Comparison of ENCODE assay signal across 8 cellular contexts in the genomic region with DNA sequence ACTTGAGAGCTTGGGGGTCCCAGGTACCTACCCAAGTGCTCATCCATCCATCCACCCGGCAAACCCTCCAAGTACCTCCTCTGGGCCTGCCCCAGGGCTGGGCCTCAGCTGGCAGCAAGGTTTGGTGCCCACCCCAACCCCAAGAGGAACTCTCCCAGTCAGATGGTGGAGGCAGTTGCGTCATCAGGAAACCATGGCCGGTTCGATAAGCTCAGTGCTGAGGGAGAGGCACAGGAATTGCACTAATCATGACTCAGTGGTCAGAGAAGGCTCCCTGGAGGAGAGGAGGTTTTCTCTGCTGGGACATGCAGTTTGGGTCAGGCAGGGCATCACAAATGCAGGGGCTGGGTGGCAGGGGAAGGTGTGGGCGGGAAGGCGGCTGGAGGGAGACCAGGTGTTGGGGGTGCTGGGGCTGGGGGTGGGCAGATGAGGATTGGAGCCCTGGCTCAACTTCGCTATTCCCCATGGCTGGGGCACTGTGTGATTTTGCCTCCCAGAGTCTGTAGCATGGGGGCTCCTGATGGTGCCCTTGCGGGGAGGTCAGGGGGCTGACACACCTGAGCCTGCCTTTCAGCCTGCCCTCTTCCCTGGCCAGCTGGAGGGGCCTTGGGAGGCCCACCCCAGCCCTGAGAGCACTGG. TPM values are rescaled to one million over a fixed set of nuclear protein-coding genes. Genes with fewer than 3 reads are reported as not detected.
DNase-seq lines count a peak whose midpoint lies in the region; ATAC-seq and TF ChIP-seq lines count a peak whose summit lies in the region.

No MANE protein-coding gene starts in this region.

- no peak for TF ChIP-seq RAD21 in Ishikawa (IDR thresholded peaks at IDR 0.05; ENCODE audit: low read depth)

- no peaks in the 10 kb centered on the region for H3K9me3 ChIP-seq in A673 (ENCODE audit: low read depth, low read length, poor library complexity, severe bottlenecking)
- H3K9me3 ChIP-seq in ascending aorta: no peaks in the 10 kb centered on the region
- no peaks in the 10 kb centered on the region for H3K9me3 ChIP-seq in aorta (ENCODE audit: control insufficient read depth, low read length)
- no peaks in the 10 kb centered on the region for H3K9me3 ChIP-seq in ovary

- DNase-seq in A673 (ENCODE audit: low spot score) (peak; percentile 57), ascending aorta (ENCODE audit: low spot score in 2 of 2) (peak in 1 of 2 donors; percentile 84), kidney tubule cell (ENCODE audit: low spot score) (peak; percentile 82), aorta (peak; percentile 81 to 82), activated gamma-delta T cell treated with Interleukin-2 at 50 U/mL for 16 hours (no peak), ovary (no peak)
- no peak for DNase-seq in activated naive CD4-positive, alpha-beta T cell treated with Interleukin-2 at 50 U/mL for 16 hours

- BruUV-seq in A673 (replicated peaks; lab: Mats Ljungman, UMichigan): no TSS peak

- POLR2A ChIA-PET in A673 (lab: Charles Lee; ENCODE audit: low non-redundant PET): interaction anchor here (0.7 kb wide), 1 partner anchor 28 kb away, joined by 3 read pairs; no protein-coding TSS in a partner anchor

- TF ChIP-seq POLR2A in ovary (IDR thresholded peaks at IDR 0.05): no peak

- peaks cover 65% of the 10 kb centered on the region for H3K4me1 ChIP-seq in A673 (ENCODE audit: insufficient read depth, low read length, poor library complexity, severe bottlenecking)
- peaks cover 7 to 18% of the 10 kb centered on the region in 2 donors for H3K4me1 ChIP-seq in ascending aorta
- H3K4me1 ChIP-seq in aorta (ENCODE audit: control insufficient read depth in 1 of 2, insufficient read depth in 2 of 2, low read length in 2 of 2): no peaks in the 10 kb centered on the region
- H3K4me1 ChIP-seq in ovary (ENCODE audit: insufficient read depth): peaks cover 15% of the 10 kb centered on the region

- H3K27ac ChIP-seq in A673 (ENCODE audit: low read depth, low read length, poor library complexity, severe bottlenecking) (peak overlapping the region; percentile 79), ascending aorta (peak overlapping the region; percentile 32 to 72), aorta (ENCODE audit: low read depth in 1 of 2, low read length in 2 of 2) (no peak overlapping the region), ovary (no peak overlapping the region)

- H3K27me3 ChIP-seq in A673 (replicated peaks; ENCODE audit: insufficient read depth, low read depth, low read length, poor library complexity) (no peaks in the 10 kb centered on the region), ascending aorta (no peaks in the 10 kb centered on the region), aorta (ENCODE audit: control insufficient read depth in 1 of 2, insufficient read depth in 2 of 2, low read length in 1 of 2) (no peaks in the 10 kb centered on the region), ovary (no peaks in the 10 kb centered on the region)

- CTCF ChIA-PET in A673 (lab: Charles Lee): interaction anchor here (0.5 to 1.4 kb wide), 2 partner anchors 13 to 1759 kb away, joined by 3 to 6 read pairs; no protein-coding TSS in a partner anchor

- intact Hi-C loops in A673 (cut with micrococcal nuclease; ENCODE audit: unreplicated experiment): no loop called here
- intact Hi-C loops in ascending aorta (cut with DNase I): no loop called here
- intact Hi-C loops in aorta (cut with DNase I): no loop called here
- intact Hi-C loops in ovary (cut with DNase I): no loop called here

- WGBS in aorta, 2 donors: 64 to 74% methylated on average over 8 of the region's 8 CpGs
- 68 to 77% (median 72%) methylated on average over 8 of the region's 8 CpGs for WGBS in ovary, 3 donors

- peak; percentile 9 for ATAC-seq in aorta (ENCODE audit: low FRiP score)

- H3K36me3 ChIP-seq in A673 (ENCODE audit: insufficient read depth, low read length, poor library complexity, severe bottlenecking) (peaks cover 10% of the 10 kb centered on the region), ascending aorta (peaks cover 0 to 9% of the 10 kb centered on the region in 2 donors), aorta (ENCODE audit: control insufficient read depth in 1 of 2, insufficient read depth in 2 of 2, low read length in 1 of 2) (peaks cover 0 to 2% of the 10 kb centered on the region in 2 donors), ovary (no peaks in the 10 kb centered on the region)

- H3K4me3 ChIP-seq in A673 (ENCODE audit: low read depth, low read length, poor library complexity, severe bottlenecking) (no peak overlapping the region), ascending aorta (no peak overlapping the region), aorta (ENCODE audit: low read length in 2 of 2) (no peak overlapping the region), ovary (no peak overlapping the region)

- TF ChIP-seq EP300 in Ishikawa (IDR thresholded peaks at IDR 0.05; ENCODE audit: borderline replicate concordance) (no peak), ovary (IDR thresholded peaks at IDR 0.05) (no peak)

- no peak for TF ChIP-seq CTCF in A673 (conservative IDR thresholded peaks at IDR 0.05; ENCODE audit: low read depth, low read length)
- no peak for TF ChIP-seq CTCF in ascending aorta (IDR thresholded peaks at IDR 0.05)
- TF ChIP-seq CTCF in ovary (IDR thresholded peaks at IDR 0.05): no peak

TF ChIP-seq in Ishikawa, 13 proteins besides CTCF, POLR2A, EP300 and RAD21:
- no peak for TF ChIP-seq TAF1 (IDR thresholded peaks at IDR 0.05; ENCODE audit: low read depth)
- peak; percentile 87 for TF ChIP-seq CEBPB (IDR thresholded peaks at IDR 0.05)

RNA-seq across cellular contexts. Expression of a gene that starts 32.2 kb away (rescaled TPM):
- total RNA-seq in A673 (2021) (109 and 133 TPM in 2 replicates), ascending aorta (124 TPM), aorta (10 to 100 TPM; 34.4 to 45.5 TPM), ovary (10 to 100 TPM in 5 of 7 donors, 1 to 10 TPM in 2; 8.6 to 24.0 (median 14.3) TPM)
- polyA plus RNA-seq in aorta (10 to 100 TPM; 11.4 to 12.6 TPM), ovary (10 to 100 TPM in 1 of 2 donors, 1 to 10 TPM in 1; 7.2 to 22.0 TPM)

Comparison
In these comparisons a context has a peak if more than half of its experiments do, and no peak if none do; other contexts are left out.
1. DNase-seq: peak in A673 (single experiment), kidney tubule cell (single experiment) and aorta (2 of 2); none in activated gamma-delta T cell treated with Interleukin-2 at 50 U/mL for 16 hours (single experiment), ovary (0 of 5) and activated naive CD4-positive, alpha-beta T cell treated with Interleukin-2 at 50 U/mL for 16 hours (single experiment).
2. H3K27ac ChIP-seq: peak in A673 (single experiment) and ascending aorta (2 of 2); none in aorta (0 of 2) and ovary (0 of 2).